In the genomic region with DNA sequence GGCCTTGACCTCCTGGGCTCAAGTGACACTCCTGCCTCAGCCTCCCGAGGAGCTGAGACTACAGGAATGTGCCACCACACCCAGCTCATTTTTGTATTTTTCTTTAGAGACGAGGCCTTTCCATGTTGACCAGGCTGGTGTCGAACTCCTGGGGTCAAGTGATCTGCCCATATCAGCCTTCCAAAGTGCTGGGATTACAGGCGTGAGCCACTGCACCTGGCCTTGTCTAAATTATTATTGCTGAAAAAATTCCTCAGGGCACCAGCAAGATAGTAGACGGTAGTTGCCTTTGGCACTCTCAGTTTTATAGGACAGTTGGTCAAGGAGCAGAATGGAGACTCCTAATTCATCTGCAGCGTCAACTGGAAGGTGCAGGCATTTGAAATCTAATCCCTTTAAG, we compare ENCODE assay signal across 1 cellular context.
TF ChIP-seq lines count a peak whose summit lies in the region.

No MANE protein-coding gene starts in this region.

TF ChIP-seq in A549, 52 proteins besides CTCF, POLR2A, EP300 and RAD21 (continued from another document):
- TF ChIP-seq REST (IDR thresholded peaks at IDR 0.05): no peak
- TF ChIP-seq USF2 (IDR thresholded peaks at IDR 0.05): no peak
